12 cellular contexts compared by ENCODE assay signal in the genomic region with DNA sequence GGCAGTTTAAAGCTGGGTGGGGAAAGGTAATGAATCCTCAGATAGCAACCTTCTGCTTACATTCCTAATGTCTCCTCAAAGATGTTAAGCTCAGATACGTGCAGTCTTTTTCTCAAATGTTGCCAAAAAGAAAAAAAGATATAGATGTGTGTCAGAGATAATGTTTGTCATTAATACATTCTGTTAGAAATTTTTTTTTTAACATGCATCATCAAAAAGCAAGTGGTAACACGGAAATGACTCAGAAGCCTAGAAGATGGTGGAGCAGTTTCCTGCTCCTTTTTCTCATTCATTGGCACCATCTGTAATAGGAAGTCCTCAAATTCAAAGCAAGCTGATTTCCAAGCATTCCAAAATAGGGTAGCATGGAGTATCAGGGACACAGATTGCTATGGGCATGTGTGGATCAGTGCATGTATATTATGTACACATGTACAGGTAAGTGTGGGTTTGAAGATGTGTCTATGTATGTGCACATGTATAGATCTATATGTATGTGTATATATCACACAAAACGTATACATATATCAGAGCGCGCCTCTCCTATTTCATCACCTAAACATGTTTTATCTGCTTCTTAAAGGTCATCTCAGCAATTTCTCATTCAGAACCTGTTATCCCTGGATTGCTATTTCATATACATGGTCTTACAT.
DNase-seq lines count a peak whose midpoint lies in the region; ATAC-seq, FAIRE-seq and TF ChIP-seq lines count a peak whose summit lies in the region.
"Had no signal": no experiment of that assay in that cellular context is flagged by ENCODE, and none has a peak within 500 bp of the region (broad histone marks: within the 10 kb centered on the region; RNA-seq: fewer than 3 reads in every experiment).

No MANE protein-coding gene starts in this region.

- peak; percentile 72 for FAIRE-seq in RCC 7860 (lab: Jason Lieb, UNC)

- peaks cover 22% of the 10 kb centered on the region for H3K36me3 ChIP-seq in OCI-LY7 (ENCODE audit: insufficient read depth, low read length)

- H3K9me2 ChIP-seq in OCI-LY7 (ENCODE audit: insufficient read depth, low read length) = no peaks in the 10 kb centered on the region

- H3K4me1 ChIP-seq in OCI-LY7 (ENCODE audit: insufficient read depth, low read length, poor library complexity, severe bottlenecking) = no peaks in the 10 kb centered on the region

- H3K79me2 ChIP-seq in OCI-LY7 (ENCODE audit: insufficient read depth, low read depth, low read length) = no peaks in the 10 kb centered on the region

- no peaks in the 10 kb centered on the region for H3K9me3 ChIP-seq in OCI-LY7 (ENCODE audit: low read length)

- no peak overlapping the region for H2AFZ ChIP-seq in OCI-LY7 (ENCODE audit: low read length)

- H3K4me1 Mint-ChIP-seq in progenitor cell of endocrine pancreas (ENCODE audit: low read depth) = peaks cover 21% of the 10 kb centered on the region

- peaks cover 34% of the 10 kb centered on the region for H3K36me3 Mint-ChIP-seq in progenitor cell of endocrine pancreas (ENCODE audit: insufficient read depth)

- TF ChIP-seq CTCF in progenitor cell of endocrine pancreas (IDR thresholded peaks at IDR 0.05; ENCODE audit: unreplicated experiment) (no peak), OCI-LY7 (conservative IDR thresholded peaks at IDR 0.05; ENCODE audit: low read length) (no peak)

- intact Hi-C loops in OCI-LY7 (cut with micrococcal nuclease; ENCODE audit: unreplicated experiment) = no loop called here

- H3K9me3 Mint-ChIP-seq in progenitor cell of endocrine pancreas (ENCODE audit: low read depth) = no peaks in the 10 kb centered on the region

- CTCF ChIA-PET in OCI-LY7 (lab: Charles Lee; ENCODE audit: unreplicated experiment) = no interaction called here

- no peaks in the 10 kb centered on the region for H3K27me3 Mint-ChIP-seq in progenitor cell of endocrine pancreas

- ATAC-seq in GM18873 (IDR thresholded peaks at IDR 0.05; ENCODE audit: low FRiP score, unreplicated experiment) (no peak), GM19455 (IDR thresholded peaks at IDR 0.05; ENCODE audit: unreplicated experiment) (no peak)
- ATAC-seq: HCT116 had no signal

- no peak overlapping the region for H3K4me2 ChIP-seq in OCI-LY7 (ENCODE audit: low read length)

- H3K27ac ChIP-seq in OCI-LY7 (ENCODE audit: low read depth, low read length, poor library complexity, severe bottlenecking) = no peak overlapping the region

- H3K4me3 Mint-ChIP-seq in progenitor cell of endocrine pancreas (ENCODE audit: low read depth) = no peak overlapping the region

- H3K4me3 ChIP-seq in OCI-LY7 (ENCODE audit: low read depth, low read length, poor library complexity, severe bottlenecking) = no peak overlapping the region

- peak overlapping the region; percentile 24 for H3K27ac Mint-ChIP-seq in progenitor cell of endocrine pancreas

- H4K20me1 ChIP-seq in OCI-LY7 (ENCODE audit: insufficient read depth, low read length) = no peaks in the 10 kb centered on the region

- POLR2A ChIA-PET in OCI-LY7 (lab: Charles Lee) = interaction anchor here (0.6 kb wide), 1 partner anchor 10 kb away, joined by 3 read pairs; no protein-coding TSS in a partner anchor

- no TSS peak for BruUV-seq in OCI-LY7 (replicated peaks; lab: Mats Ljungman, UMichigan)

- DNase-seq in EL = peak; percentile 79
- peak; percentile 27 for DNase-seq in RCC 7860 (ENCODE audit: low spot score)
- DNase-seq in dermis blood vessel endothelial cell = peak; percentile 77
- no peak for DNase-seq in progenitor cell of endocrine pancreas (ENCODE audit: low spot score, unreplicated experiment)
- no peak for DNase-seq in OCI-LY7 (ENCODE audit: low spot score)
- DNase-seq in Ammon's horn (ENCODE audit: low spot score) = no peak
- DNase-seq: NCI-H1417; NK-92 treated with Interleukin-12 subunit alpha and Interleukin-12 subunit beta, amount 100 ng/mL, for 24 hours; posterior cingulate gyrus had no signal

Comparison
In these comparisons a context has a peak if more than half of its experiments do, and no peak if none do; other contexts are left out.
1. DNase-seq: peak in EL (single experiment), RCC 7860 (single experiment) and dermis blood vessel endothelial cell (single experiment); none in progenitor cell of endocrine pancreas (single experiment), OCI-LY7 (single experiment) and Ammon's horn (single experiment).